ENCODE assay signal across 22 cellular contexts in genomic region chr4:152848508-152848907, GRCh38.
"Had no signal": no experiment of that assay in that cellular context is flagged by ENCODE, and none has a peak within 500 bp of the region (broad histone marks: within the 10 kb centered on the region; RNA-seq: fewer than 3 reads in every experiment).

No MANE protein-coding gene starts in this region.

- H3K4me3 Mint-ChIP-seq: naive thymus-derived CD8-positive, alpha-beta T cell; type B pancreatic cell had no signal

- H3K27me3 Mint-ChIP-seq: naive thymus-derived CD8-positive, alpha-beta T cell; progenitor cell of endocrine pancreas; type B pancreatic cell had no signal

- ATAC-seq: heart left ventricle; mucosa of descending colon; naive thymus-derived CD8-positive, alpha-beta T cell; right cardiac atrium; stimulated activated naive CD8-positive, alpha-beta T cell treated with anti-CD3 and anti-CD28 coated beads, Interleukin-15, Interleukin-2, amounts not matched to agents 100 U/mL and 50 U/mL, for 24 hours had no signal

- H3K4me3 ChIP-seq: dorsolateral prefrontal cortex, esophagus squamous epithelium, heart left ventricle, mucosa of descending colon, ovary, suprapubic skin, thyroid gland had no signal

- H3K27ac Mint-ChIP-seq: progenitor cell of endocrine pancreas, type B pancreatic cell had no signal

- FAIRE-seq: urothelium cell line had no signal

- H3K27ac ChIP-seq: dorsolateral prefrontal cortex, heart left ventricle, ovary, suprapubic skin, thyroid gland had no signal

- DNase-seq: cortex of kidney; dorsolateral prefrontal cortex; effector memory CD4-positive, alpha-beta T cell; esophagus squamous epithelium; foreskin melanocyte; heart left ventricle; hippocampal formation; kidney glomerular epithelial cell; mammary epithelial cell; mucosa of descending colon; naive thymus-derived CD8-positive, alpha-beta T cell; nucleus accumbens; ovary; right cardiac atrium; small intestine; stimulated activated CD4-positive, alpha-beta T cell treated with anti-CD3 and anti-CD28 coated beads, Interleukin-12 subunit alpha, Interleukin-12 subunit beta, amount 100 ng/mL, for 4 hours; stimulated activated naive CD8-positive, alpha-beta T cell treated with anti-CD3 and anti-CD28 coated beads, Interleukin-15, Interleukin-2, amounts not matched to agents 100 U/mL and 50 U/mL, for 24 hours; thyroid gland had no signal
